In the genomic region with DNA sequence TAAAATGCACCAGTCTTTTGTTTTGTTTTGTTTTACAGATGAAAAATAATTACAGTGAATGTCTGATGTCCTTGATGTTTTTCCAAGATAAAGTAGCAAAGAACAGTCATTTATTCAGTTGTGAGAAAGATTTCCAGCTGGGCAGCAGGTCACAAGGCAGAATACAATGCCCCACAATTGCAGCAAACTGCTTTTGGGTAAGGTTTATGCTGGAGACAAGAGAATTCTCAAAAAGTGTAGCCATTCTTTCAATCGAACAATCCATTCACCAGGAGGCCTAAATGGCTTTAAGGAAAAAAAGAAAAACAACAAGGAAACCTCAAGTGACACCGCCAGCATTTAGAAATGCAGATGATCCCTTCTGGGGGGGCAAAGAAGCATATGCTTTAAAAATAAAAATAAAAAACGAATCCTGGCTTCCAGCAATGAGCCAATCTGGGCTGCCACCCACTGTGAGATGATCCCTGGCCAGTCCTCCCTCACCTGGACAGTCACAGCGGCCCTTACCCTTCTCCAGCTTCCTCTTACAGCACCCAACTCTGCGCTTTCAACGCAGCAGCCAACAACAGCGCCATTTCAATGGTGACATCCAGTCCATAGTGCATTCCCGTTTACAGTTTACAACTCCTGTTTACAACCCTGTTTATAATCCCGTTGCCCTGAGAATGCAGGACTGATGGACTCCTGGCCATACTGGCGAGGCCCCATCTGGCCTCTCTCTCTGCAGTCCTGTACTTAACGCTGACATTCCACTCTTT, we compare ENCODE assay signal across 1 cellular context.
TF ChIP-seq lines count a peak whose summit lies in the region.

No MANE protein-coding gene starts in this region.

TF ChIP-seq in IMR-90, 13 proteins besides CTCF, POLR2A, EP300 and RAD21:
- TF ChIP-seq, protein P1, sequence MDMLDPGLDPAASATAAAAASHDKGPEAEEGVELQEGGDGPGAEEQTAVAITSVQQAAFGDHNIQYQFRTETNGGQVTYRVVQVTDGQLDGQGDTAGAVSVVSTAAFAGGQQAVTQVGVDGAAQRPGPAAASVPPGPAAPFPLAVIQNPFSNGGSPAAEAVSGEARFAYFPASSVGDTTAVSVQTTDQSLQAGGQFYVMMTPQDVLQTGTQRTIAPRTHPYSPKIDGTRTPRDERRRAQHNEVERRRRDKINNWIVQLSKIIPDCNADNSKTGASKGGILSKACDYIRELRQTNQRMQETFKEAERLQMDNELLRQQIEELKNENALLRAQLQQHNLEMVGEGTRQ (IDR thresholded peaks at IDR 0.05; ENCODE audit: low read depth, low read length): no peak
- TF ChIP-seq MXI1 (IDR thresholded peaks at IDR 0.05; ENCODE audit: borderline replicate concordance, low read depth, low read length) (no peak), SMC3 (IDR thresholded peaks at IDR 0.05; ENCODE audit: low read depth, low read length) (no peak)
TF ChIP-seq in IMR-90: peak in this region for 0.
